In genomic region chr17:77875881-77876509, GRCh38 we compare ENCODE assay signal across 9 cellular contexts.
DNase-seq lines count a peak whose midpoint lies in the region; ATAC-seq and TF ChIP-seq lines count a peak whose summit lies in the region.
"Had no signal": no experiment of that assay in that cellular context is flagged by ENCODE, and none has a peak within 500 bp of the region (broad histone marks: within the 10 kb centered on the region; RNA-seq: fewer than 3 reads in every experiment).

No MANE protein-coding gene starts in this region.

- intact Hi-C loops in PC-3 (cut with micrococcal nuclease) (no loop called here), head of caudate nucleus (cut with DNase I) (no loop called here), adrenal gland (cut with DNase I) (no loop called here)

- no peaks in the 10 kb centered on the region for H3K79me2 ChIP-seq in PC-3 (ENCODE audit: low read length)

- H2AFZ ChIP-seq in PC-3 (ENCODE audit: low read length), result no peak overlapping the region

- peaks cover 30% of the 10 kb centered on the region for H3K27me3 ChIP-seq in BLaER1
- peaks cover 65% of the 10 kb centered on the region for H3K27me3 ChIP-seq in PC-3 (ENCODE audit: low read length)
- H3K27me3 ChIP-seq in adrenal gland, result no peaks in the 10 kb centered on the region

- DNase-seq in PC-3, result peak; percentile 11
- DNase-seq in glomerular visceral epithelial cell (ENCODE audit: extremely low spot score), result peak; percentile 7
- DNase-seq in head of caudate nucleus, result no peak
- no peak for DNase-seq in adrenal gland
- DNase-seq in NCI-H1092 (lab: John Stamatoyannopoulos, UW), result no peak
- DNase-seq: islet precursor cell had no signal

- H4K20me1 ChIP-seq in BLaER1, result peaks cover 18% of the 10 kb centered on the region
- H4K20me1 ChIP-seq in PC-3 (ENCODE audit: low read length), result no peaks in the 10 kb centered on the region

- CTCF ChIA-PET in PC-3 (lab: Charles Lee), result no interaction called here

- H3K9me2 ChIP-seq in PC-3 (replicated peaks; ENCODE audit: low read length), result no peaks in the 10 kb centered on the region

- no peaks in the 10 kb centered on the region for H3F3A ChIP-seq in PC-3 (ENCODE audit: low read length, unreplicated experiment)

- H3K4me2 ChIP-seq in BLaER1 (peak overlapping the region; percentile 33), PC-3 (ENCODE audit: low read length) (no peak overlapping the region)

- H3K36me3 ChIP-seq in BLaER1 (no peaks in the 10 kb centered on the region), PC-3 (ENCODE audit: low read depth, low read length) (no peaks in the 10 kb centered on the region), adrenal gland (replicated peaks in 1 of 2) (no peaks in the 10 kb centered on the region)

- POLR2A ChIA-PET in PC-3 (lab: Charles Lee; ENCODE audit: unreplicated experiment), result no interaction called here

- ATAC-seq in GM18907 (IDR thresholded peaks at IDR 0.05; ENCODE audit: unreplicated experiment), result peak; percentile 49
- ATAC-seq in PC-3, result 0 out of 2 replicates have a peak, but pooled peaks have one; percentile 31
- no peak for ATAC-seq in HG02642 (IDR thresholded peaks at IDR 0.05; ENCODE audit: poor library complexity, unreplicated experiment)

- H3K4me1 ChIP-seq in BLaER1, result peaks cover 21% of the 10 kb centered on the region
- no peaks in the 10 kb centered on the region for H3K4me1 ChIP-seq in PC-3 (ENCODE audit: insufficient read depth, low read length)
- H3K4me1 ChIP-seq in adrenal gland (replicated peaks in 1 of 2), result peaks cover 0 to 2% of the 10 kb centered on the region in 2 donors

- H3K9me3 ChIP-seq in BLaER1 (peaks cover 20% of the 10 kb centered on the region), PC-3 (ENCODE audit: low read length) (peaks cover 8% of the 10 kb centered on the region; the same call in 1 of the 2 replicates), adrenal gland (replicated peaks in 1 of 3) (no peaks in the 10 kb centered on the region)

- no peak overlapping the region for H3K27ac ChIP-seq in BLaER1
- no peak overlapping the region for H3K27ac ChIP-seq in PC-3 (ENCODE audit: low read length)
- H3K27ac ChIP-seq in adrenal gland, result no peak overlapping the region

- no peak overlapping the region for H3K9ac ChIP-seq in BLaER1
- no peak overlapping the region for H3K9ac ChIP-seq in PC-3 (ENCODE audit: low read length)

- H3K4me3 ChIP-seq in BLaER1, result no peak overlapping the region
- no peak overlapping the region for H3K4me3 ChIP-seq in PC-3 (ENCODE audit: low read length)
- H3K4me3 ChIP-seq in adrenal gland, result no peak overlapping the region

- no TSS peak for BruUV-seq in PC-3 (replicated peaks; lab: Mats Ljungman, UMichigan)

- WGBS in adrenal gland, 4 donors, result 78 to 97% (median 88%) methylated on average over 2 of the region's 2 CpGs

- no peak for TF ChIP-seq POLR2A in adrenal gland (IDR thresholded peaks at IDR 0.05)

- no peak for TF ChIP-seq CTCF in PC-3 (conservative IDR thresholded peaks at IDR 0.05; ENCODE audit: low read depth, low read length)
- no peak for TF ChIP-seq CTCF in adrenal gland (IDR thresholded peaks at IDR 0.05)

Comparison
In these comparisons a context has a peak if more than half of its experiments do, and no peak if none do; other contexts are left out.
1. DNase-seq: peak in PC-3 (single experiment) and glomerular visceral epithelial cell (single experiment); none in head of caudate nucleus (0 of 42), adrenal gland (0 of 7) and NCI-H1092 (single experiment).